Comparison of ENCODE assay signal across 27 cellular contexts in genomic region chr10:68796609-68797008, GRCh38. TPM values are rescaled to one million over a fixed set of nuclear protein-coding genes. Genes with fewer than 3 reads are reported as not detected.
A peak's percentile ranks its signal among the peaks of the same experiment; 100 is the strongest.
DNase-seq lines count a peak whose midpoint lies in the region; ATAC-seq, FAIRE-seq and TF ChIP-seq lines count a peak whose summit lies in the region.
"Had no signal": no experiment of that assay in that cellular context is flagged by ENCODE, and none has a peak within 500 bp of the region (broad histone marks: within the 10 kb centered on the region; RNA-seq: fewer than 3 reads in every experiment).

No MANE protein-coding gene starts in this region.

- no TSS peak for BruUV-seq in Panc1 (replicated peaks; lab: Mats Ljungman, UMichigan)

- H3K4me2 ChIP-seq in BLaER1 (peak overlapping the region; percentile 21; the same call in 1 of the 2 replicates), MM.1S (ENCODE audit: low read depth, low read length) (no peak overlapping the region)

- CTCF ChIA-PET in Panc1 (lab: Charles Lee) = no interaction called here

- peaks cover 44% of the 10 kb centered on the region for H3K4me1 ChIP-seq in BLaER1
- H3K4me1 ChIP-seq in Panc1 (ENCODE audit: control insufficient read depth, insufficient read depth, low read length) = no peaks in the 10 kb centered on the region
- peaks cover 13% of the 10 kb centered on the region for H3K4me1 ChIP-seq in MM.1S (ENCODE audit: low read length)

- no peak overlapping the region for H2AFZ ChIP-seq in MM.1S (ENCODE audit: low read length)

- H3K9ac ChIP-seq in BLaER1 (no peak overlapping the region), MM.1S (ENCODE audit: low read length) (no peak overlapping the region)

- no peaks in the 10 kb centered on the region for H3K27me3 ChIP-seq in BLaER1
- H3K27me3 ChIP-seq in Panc1 (ENCODE audit: control insufficient read depth, insufficient read depth, low read length) = no peaks in the 10 kb centered on the region
- no peaks in the 10 kb centered on the region for H3K27me3 ChIP-seq in MM.1S (replicated peaks; ENCODE audit: insufficient read depth, low read length)
- H3K27me3 ChIP-seq: dorsolateral prefrontal cortex had no signal

- H3K4me3 ChIP-seq in BLaER1 (no peak overlapping the region), Panc1 (ENCODE audit: low read depth in 2 of 2, low read length in 2 of 2) (no peak overlapping the region), epithelial cell of proximal tubule (ENCODE audit: low read depth, low read length) (no peak overlapping the region), MM.1S (ENCODE audit: low read length) (no peak overlapping the region)
- H3K4me3 ChIP-seq: dorsolateral prefrontal cortex had no signal

- H3K9me3 ChIP-seq in BLaER1 (no peaks in the 10 kb centered on the region), Panc1 (ENCODE audit: control insufficient read depth, insufficient read depth, low read depth, low read length) (no peaks in the 10 kb centered on the region), MM.1S (replicated peaks; ENCODE audit: insufficient read depth, low read length) (no peaks in the 10 kb centered on the region)

- H3K27me3 Mint-ChIP-seq in progenitor cell of endocrine pancreas = no peaks in the 10 kb centered on the region
- H3K27me3 Mint-ChIP-seq: activated CD4-positive, alpha-beta T cell treated with anti-CD3 and anti-CD28 coated beads for 36 hours; activated T-cell treated with anti-CD3 and anti-CD28 coated beads, Interleukin-2, amount 50 U/mL, for 24 hours; CD4-positive, alpha-beta memory T cell; central memory CD8-positive, alpha-beta T cell had no signal

- in situ Hi-C loops in Panc1 (cut with HindIII; ENCODE audit: low pct_unique_long_range_greater_than_20kb, low sequenced_read_pairs) = no loop called here

- intact Hi-C loops in Panc1 (cut with micrococcal nuclease; ENCODE audit: unreplicated experiment) = no loop called here

- H3K36me3 Mint-ChIP-seq in progenitor cell of endocrine pancreas (ENCODE audit: insufficient read depth) = peaks cover 14% of the 10 kb centered on the region

- no peaks in the 10 kb centered on the region for H3K4me1 Mint-ChIP-seq in progenitor cell of endocrine pancreas (ENCODE audit: low read depth)
- H3K4me1 Mint-ChIP-seq: activated CD4-positive, alpha-beta T cell treated with anti-CD3 and anti-CD28 coated beads for 36 hours; CD4-positive, alpha-beta memory T cell had no signal

- no peak overlapping the region for H3K4me3 Mint-ChIP-seq in progenitor cell of endocrine pancreas (ENCODE audit: low read depth)
- H3K4me3 Mint-ChIP-seq: activated CD4-positive, alpha-beta T cell treated with anti-CD3 and anti-CD28 coated beads for 36 hours; activated T-cell treated with anti-CD3 and anti-CD28 coated beads, Interleukin-2, amount 50 U/mL, for 24 hours; CD4-positive, alpha-beta memory T cell; central memory CD8-positive, alpha-beta T cell had no signal

- H3K9me2 ChIP-seq in MM.1S (replicated peaks; ENCODE audit: insufficient read depth, low read length) = no peaks in the 10 kb centered on the region

- TF ChIP-seq CTCF in Panc1 (IDR thresholded peaks at IDR 0.05) = no peak
- TF ChIP-seq CTCF in epithelial cell of proximal tubule (conservative IDR thresholded peaks at IDR 0.05; ENCODE audit: low read depth, low read length) = no peak
- TF ChIP-seq CTCF in progenitor cell of endocrine pancreas (IDR thresholded peaks at IDR 0.05; ENCODE audit: unreplicated experiment) = no peak
- TF ChIP-seq CTCF in MM.1S (IDR thresholded peaks at IDR 0.05; ENCODE audit: low read length) = no peak

- POLR2A ChIA-PET in Panc1 (lab: Charles Lee) = no interaction called here

- H4K20me1 ChIP-seq in BLaER1 (0 out of 2 replicates have a peak, but pooled peaks cover 9% of the 10 kb centered on the region), MM.1S (ENCODE audit: insufficient read depth, low read length) (no peaks in the 10 kb centered on the region)

- H3K27ac Mint-ChIP-seq in progenitor cell of endocrine pancreas = peak overlapping the region; percentile 45
- H3K27ac Mint-ChIP-seq: activated CD4-positive, alpha-beta T cell treated with anti-CD3 and anti-CD28 coated beads for 36 hours; activated T-cell treated with anti-CD3 and anti-CD28 coated beads, Interleukin-2, amount 50 U/mL, for 24 hours; CD4-positive, alpha-beta memory T cell had no signal

- no peak for FAIRE-seq in RCC 7860 (lab: Jason Lieb, UNC)
- FAIRE-seq: TTC549 had no signal

- no peak overlapping the region for H3K27ac ChIP-seq in BLaER1
- H3K27ac ChIP-seq in Panc1 (ENCODE audit: low read length) = no peak overlapping the region
- H3K27ac ChIP-seq in MM.1S (ENCODE audit: low read length) = no peak overlapping the region; the same call in 1 of the 2 replicates
- H3K27ac ChIP-seq: dorsolateral prefrontal cortex had no signal

- H3K36me3 ChIP-seq in BLaER1 (peaks cover 76% of the 10 kb centered on the region), Panc1 (ENCODE audit: control insufficient read depth, insufficient read depth, low read length) (peaks cover 4% of the 10 kb centered on the region), MM.1S (replicated peaks; ENCODE audit: insufficient read depth, low read length) (no peaks in the 10 kb centered on the region)

- DNase-seq in Panc1 (ENCODE audit: low read depth, low spot score) (no peak), epithelial cell of proximal tubule (ENCODE audit: low read depth) (peak; percentile 26), progenitor cell of endocrine pancreas (ENCODE audit: low spot score, unreplicated experiment) (no peak), UCSD-AML1 (lab: John Stamatoyannopoulos, UW; ENCODE audit: unreplicated experiment) (no peak), RCC 7860 (ENCODE audit: low spot score) (no peak), MM.1S (no peak)
- DNase-seq in stimulated activated naive CD8-positive, alpha-beta T cell treated with anti-CD3 and anti-CD28 coated beads, Interleukin-15, Interleukin-2, amounts not matched to agents 100 U/mL and 50 U/mL, for 24 hours = no peak
- DNase-seq: activated CD4-positive, alpha-beta T cell treated with anti-CD3 and anti-CD28 coated beads for 36 hours; activated naive CD4-positive, alpha-beta T cell treated with Interleukin-2 at 50 U/mL for 16 hours; activated T-cell treated with anti-CD3 and anti-CD28 coated beads, Interleukin-2, amount 50 U/mL, for 24 hours; amniotic stem cell; CD4-positive, alpha-beta memory T cell; DMS153; dorsolateral prefrontal cortex; GDM1; KG1; mesenchymal stem cell; NCI-H1694; NCI-H2171 treated with DMSO at 0.1 percent for 48 hours; NCI-H69; retina; Right ventricle myocardium superior; stimulated activated CD8-positive, alpha-beta memory T cell treated with anti-CD3 and anti-CD28 coated beads, Interleukin-4, amount 100 ng/mL, for 48 hours; SW 1271 had no signal

- no peaks in the 10 kb centered on the region for H3K79me2 ChIP-seq in MM.1S (ENCODE audit: low read length)

- H3F3A ChIP-seq in MM.1S (ENCODE audit: insufficient read depth, low read length) = no peaks in the 10 kb centered on the region

- H3K9me3 Mint-ChIP-seq in progenitor cell of endocrine pancreas (ENCODE audit: low read depth) = no peaks in the 10 kb centered on the region
- H3K9me3 Mint-ChIP-seq: activated T-cell treated with anti-CD3 and anti-CD28 coated beads, Interleukin-2, amount 50 U/mL, for 24 hours; CD4-positive, alpha-beta memory T cell; central memory CD8-positive, alpha-beta T cell had no signal

- 0 out of 2 replicates have a peak, but pooled peaks have one; percentile 13 for ATAC-seq in Panc1
- ATAC-seq in stimulated activated naive CD8-positive, alpha-beta T cell treated with anti-CD3 and anti-CD28 coated beads, Interleukin-15, Interleukin-2, amounts not matched to agents 100 U/mL and 50 U/mL, for 24 hours = no peak
- ATAC-seq: activated CD4-positive, alpha-beta T cell treated with anti-CD3 and anti-CD28 coated beads for 36 hours had no signal

RNA-seq across cellular contexts. Expression of gene STOX1, which starts 30.7 kb away (rescaled TPM):
- 5.8 TPM for total RNA-seq in Panc1 (2021; ENCODE audit: unreplicated experiment)
- polyA plus RNA-seq in Panc1 (2012; ENCODE audit: insufficient read length) = 2.2 TPM
- 0.23 and 1.2 TPM in 2 replicates for total RNA-seq in epithelial cell of proximal tubule
- 7.8 and 8.0 TPM in 2 replicates for total RNA-seq in progenitor cell of endocrine pancreas
